29 cellular contexts compared by ENCODE assay signal in genomic region chr12:61412209-61412608, GRCh38.
"Had no signal": no experiment of that assay in that cellular context is flagged by ENCODE, and none has a peak within 500 bp of the region (broad histone marks: within the 10 kb centered on the region; RNA-seq: fewer than 3 reads in every experiment).

No MANE protein-coding gene starts in this region.

- H3K36me3 Mint-ChIP-seq: activated CD8-positive, alpha-beta memory T cell treated with anti-CD3 and anti-CD28 coated beads, Interleukin-2, amount 10 ng/mL, durations not matched to agents 7 days and 5 days; activated naive CD4-positive, alpha-beta T cell treated with anti-CD3 and anti-CD28 coated beads, Interleukin-2, amount 50 U/mL, for 24 hours; mesothelial cell of epicardium; naive B cell had no signal

- H3K27me3 Mint-ChIP-seq: activated B cell treated with CpG ODN at 0.5 μM for 24 hours; activated CD4-positive, alpha-beta T cell treated with anti-CD3 and anti-CD28 coated beads for 36 hours; activated CD8-positive, alpha-beta memory T cell treated with anti-CD3 and anti-CD28 coated beads, Interleukin-2, amount 10 ng/mL, durations not matched to agents 7 days and 5 days; activated naive CD4-positive, alpha-beta T cell treated with anti-CD3 and anti-CD28 coated beads, Interleukin-2, amount 50 U/mL, for 24 hours; activated naive CD8-positive, alpha-beta T cell treated with anti-CD3 and anti-CD28 coated beads, Interleukin-2, amount 50 U/mL, for 24 hours; naive B cell; progenitor cell of endocrine pancreas; T-helper 17 cell had no signal

- H3K4me3 Mint-ChIP-seq: activated B cell treated with CpG ODN at 0.5 μM for 24 hours; activated CD4-positive, alpha-beta T cell treated with anti-CD3 and anti-CD28 coated beads for 36 hours; activated CD8-positive, alpha-beta memory T cell treated with anti-CD3 and anti-CD28 coated beads, Interleukin-2, amount 10 ng/mL, durations not matched to agents 7 days and 5 days; activated CD8-positive, alpha-beta T cell treated with anti-CD3 and anti-CD28 coated beads, Interleukin-2, amount 10 ng/mL, durations not matched to agents 7 days and 5 days; activated naive CD4-positive, alpha-beta T cell treated with anti-CD3 and anti-CD28 coated beads, Interleukin-2, amount 50 U/mL, for 24 hours; activated naive CD8-positive, alpha-beta T cell treated with anti-CD3 and anti-CD28 coated beads, Interleukin-2, amount 50 U/mL, for 24 hours; mesothelial cell of epicardium; naive B cell; nephron progenitor cell; T-helper 17 cell had no signal

- H3K27ac ChIP-seq: esophagus muscularis mucosa, foreskin keratinocyte, heart left ventricle, left ventricle myocardium inferior, neutrophil, ovary, right lobe of liver, testis, transverse colon had no signal

- H3K4me3 ChIP-seq: esophagus muscularis mucosa, heart left ventricle, left ventricle myocardium inferior, lung, ovary, right lobe of liver, testis, transverse colon had no signal

- H3K27ac Mint-ChIP-seq: activated B cell treated with CpG ODN at 0.5 μM for 24 hours; activated CD4-positive, alpha-beta T cell treated with anti-CD3 and anti-CD28 coated beads for 36 hours; activated CD8-positive, alpha-beta memory T cell treated with anti-CD3 and anti-CD28 coated beads, Interleukin-2, amount 10 ng/mL, durations not matched to agents 7 days and 5 days; activated CD8-positive, alpha-beta T cell treated with anti-CD3 and anti-CD28 coated beads, Interleukin-2, amount 10 ng/mL, durations not matched to agents 7 days and 5 days; activated naive CD4-positive, alpha-beta T cell treated with anti-CD3 and anti-CD28 coated beads, Interleukin-2, amount 50 U/mL, for 24 hours; activated naive CD8-positive, alpha-beta T cell treated with anti-CD3 and anti-CD28 coated beads, Interleukin-2, amount 50 U/mL, for 24 hours; activated T-helper 2 cell treated with anti-CD3 and anti-CD28 coated beads, Interferon-gamma antibody, Interleukin-2, Interleukin-4, amounts not matched to agents 10 μg/mL and 5 μg/mL and 100 μg/mL, durations not matched to agents 14 hours and 24 hours and 36 hours; mesothelial cell of epicardium; naive B cell; nephron progenitor cell; progenitor cell of endocrine pancreas; T-helper 17 cell had no signal

- H3K9me3 Mint-ChIP-seq: activated naive CD4-positive, alpha-beta T cell treated with anti-CD3 and anti-CD28 coated beads, Interleukin-2, amount 50 U/mL, for 24 hours; mesothelial cell of epicardium; nephron progenitor cell had no signal

- H3K4me1 Mint-ChIP-seq: activated B cell treated with CpG ODN at 0.5 μM for 24 hours; activated CD4-positive, alpha-beta T cell treated with anti-CD3 and anti-CD28 coated beads for 36 hours; activated CD8-positive, alpha-beta memory T cell treated with anti-CD3 and anti-CD28 coated beads, Interleukin-2, amount 10 ng/mL, durations not matched to agents 7 days and 5 days; activated naive CD4-positive, alpha-beta T cell treated with anti-CD3 and anti-CD28 coated beads, Interleukin-2, amount 50 U/mL, for 24 hours; activated naive CD8-positive, alpha-beta T cell treated with anti-CD3 and anti-CD28 coated beads, Interleukin-2, amount 50 U/mL, for 24 hours; naive B cell; nephron progenitor cell; T-helper 17 cell had no signal

- H3K27me3 ChIP-seq: esophagus muscularis mucosa, foreskin keratinocyte, heart left ventricle, neutrophil, ovary, right lobe of liver, testis, transverse colon had no signal

- H3K36me3 ChIP-seq: esophagus muscularis mucosa, heart left ventricle, left ventricle myocardium inferior, neutrophil, ovary, right lobe of liver, transverse colon had no signal

- ATAC-seq: activated CD4-positive, alpha-beta T cell treated with anti-CD3 and anti-CD28 coated beads for 36 hours; activated CD8-positive, alpha-beta memory T cell treated with anti-CD3 and anti-CD28 coated beads, Interleukin-2, amount 10 ng/mL, durations not matched to agents 7 days and 5 days; activated CD8-positive, alpha-beta T cell treated with anti-CD3 and anti-CD28 coated beads, Interleukin-2, amount 10 ng/mL, durations not matched to agents 7 days and 5 days; activated naive CD8-positive, alpha-beta T cell treated with anti-CD3 and anti-CD28 coated beads, Interleukin-2, amount 50 U/mL, for 24 hours; foreskin keratinocyte; heart left ventricle; right lobe of liver; T-helper 17 cell had no signal

- DNase-seq: activated B cell treated with CpG ODN at 0.5 μM for 24 hours; activated CD4-positive, alpha-beta T cell treated with anti-CD3 and anti-CD28 coated beads for 36 hours; activated CD8-positive, alpha-beta memory T cell treated with anti-CD3 and anti-CD28 coated beads, Interleukin-2, amount 10 ng/mL, durations not matched to agents 7 days and 5 days; activated CD8-positive, alpha-beta T cell treated with anti-CD3 and anti-CD28 coated beads, Interleukin-2, amount 10 ng/mL, durations not matched to agents 7 days and 5 days; activated naive CD8-positive, alpha-beta T cell treated with anti-CD3 and anti-CD28 coated beads, Interleukin-2, amount 50 U/mL, for 24 hours; activated T-cell treated with anti-CD3 and anti-CD28 coated beads, Interleukin-2, amount 50 U/mL, for 48 hours; amygdala; central memory CD4-positive, alpha-beta T cell; foreskin keratinocyte; heart left ventricle; hypothalamus; islet precursor cell; left ventricle myocardium inferior; naive B cell; nephron progenitor cell; ovary; right lobe of liver; stimulated activated CD4-positive, alpha-beta T cell treated with anti-CD3 and anti-CD28 coated beads, Interleukin-2, amount 100 ng/mL, for 48 hours; stimulated activated naive CD4-positive, alpha-beta T cell treated with Interleukin-2 at 50 U/mL for 16 hours; T-helper 17 cell; testis; transverse colon had no signal
